1 cellular context compared by ENCODE assay signal in the genomic region with DNA sequence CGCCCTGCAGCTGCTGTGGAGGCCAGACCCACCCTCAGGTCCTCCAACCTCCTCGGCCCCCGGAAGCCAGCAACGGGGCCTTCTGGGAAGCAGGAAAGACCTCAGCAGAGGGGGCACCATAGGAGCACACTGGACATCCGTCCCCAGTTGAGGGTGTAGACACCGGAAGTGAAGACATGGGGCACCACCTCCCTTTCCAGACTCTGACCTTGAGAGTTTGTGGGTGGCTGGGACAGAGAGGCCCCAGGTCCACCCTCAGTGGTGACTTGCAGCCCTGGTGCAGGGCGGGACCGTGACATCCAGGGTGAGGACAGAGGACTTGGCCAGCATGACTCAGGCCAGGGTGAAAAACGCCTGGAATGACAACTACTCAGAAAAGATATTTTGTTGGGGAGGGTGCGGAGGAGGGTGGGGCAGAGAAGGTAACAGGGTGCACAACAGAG.
TF ChIP-seq lines count a peak whose summit lies in the region.

No MANE protein-coding gene starts in this region.

TF ChIP-seq in GM12878, 131 proteins besides CTCF, POLR2A, EP300 and RAD21:
- TF ChIP-seq GABPA (IDR thresholded peaks at IDR 0.05; ENCODE audit: low read depth) (peak; percentile 61; the same call in 1 of the 2 replicates), SP1 (IDR thresholded peaks at IDR 0.05; ENCODE audit: low read depth, low read length) (no peak)
- TF ChIP-seq, protein P1, sequence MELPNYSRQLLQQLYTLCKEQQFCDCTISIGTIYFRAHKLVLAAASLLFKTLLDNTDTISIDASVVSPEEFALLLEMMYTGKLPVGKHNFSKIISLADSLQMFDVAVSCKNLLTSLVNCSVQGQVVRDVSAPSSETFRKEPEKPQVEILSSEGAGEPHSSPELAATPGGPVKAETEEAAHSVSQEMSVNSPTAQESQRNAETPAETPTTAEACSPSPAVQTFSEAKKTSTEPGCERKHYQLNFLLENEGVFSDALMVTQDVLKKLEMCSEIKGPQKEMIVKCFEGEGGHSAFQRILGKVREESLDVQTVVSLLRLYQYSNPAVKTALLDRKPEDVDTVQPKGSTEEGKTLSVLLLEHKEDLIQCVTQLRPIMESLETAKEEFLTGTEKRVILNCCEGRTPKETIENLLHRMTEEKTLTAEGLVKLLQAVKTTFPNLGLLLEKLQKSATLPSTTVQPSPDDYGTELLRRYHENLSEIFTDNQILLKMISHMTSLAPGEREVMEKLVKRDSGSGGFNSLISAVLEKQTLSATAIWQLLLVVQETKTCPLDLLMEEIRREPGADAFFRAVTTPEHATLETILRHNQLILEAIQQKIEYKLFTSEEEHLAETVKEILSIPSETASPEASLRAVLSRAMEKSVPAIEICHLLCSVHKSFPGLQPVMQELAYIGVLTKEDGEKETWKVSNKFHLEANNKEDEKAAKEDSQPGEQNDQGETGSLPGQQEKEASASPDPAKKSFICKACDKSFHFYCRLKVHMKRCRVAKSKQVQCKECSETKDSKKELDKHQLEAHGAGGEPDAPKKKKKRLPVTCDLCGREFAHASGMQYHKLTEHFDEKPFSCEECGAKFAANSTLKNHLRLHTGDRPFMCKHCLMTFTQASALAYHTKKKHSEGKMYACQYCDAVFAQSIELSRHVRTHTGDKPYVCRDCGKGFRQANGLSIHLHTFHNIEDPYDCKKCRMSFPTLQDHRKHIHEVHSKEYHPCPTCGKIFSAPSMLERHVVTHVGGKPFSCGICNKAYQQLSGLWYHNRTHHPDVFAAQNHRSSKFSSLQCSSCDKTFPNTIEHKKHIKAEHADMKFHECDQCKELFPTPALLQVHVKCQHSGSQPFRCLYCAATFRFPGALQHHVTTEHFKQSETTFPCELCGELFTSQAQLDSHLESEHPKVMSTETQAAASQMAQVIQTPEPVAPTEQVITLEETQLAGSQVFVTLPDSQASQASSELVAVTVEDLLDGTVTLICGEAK (IDR thresholded peaks at IDR 0.05; ENCODE audit: borderline replicate concordance), result peak; percentile 43; the same call in 1 of the 2 replicates
